In the genomic region with DNA sequence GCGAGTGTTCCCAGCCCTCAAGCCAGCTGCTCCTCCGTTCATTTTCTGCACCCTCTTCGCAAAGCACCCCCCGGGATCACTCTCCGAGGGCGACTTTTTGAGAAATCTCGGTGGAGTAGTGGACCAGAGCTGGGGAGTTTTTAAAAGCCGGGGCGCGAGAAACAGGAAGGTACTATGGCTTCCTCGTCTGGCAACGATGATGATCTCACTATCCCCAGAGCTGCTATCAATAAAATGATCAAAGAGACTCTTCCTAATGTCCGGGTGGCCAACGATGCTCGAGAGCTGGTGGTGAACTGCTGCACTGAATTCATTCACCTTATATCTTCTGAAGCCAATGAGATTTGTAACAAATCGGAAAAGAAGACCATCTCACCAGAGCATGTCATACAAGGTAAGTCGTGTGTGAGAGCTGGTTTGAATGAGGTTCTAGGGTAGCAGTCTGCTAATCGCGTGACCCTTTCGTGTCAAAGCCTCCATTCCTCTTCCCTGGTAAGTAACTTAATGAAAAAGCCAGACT, we compare ENCODE assay signal across 8 cellular contexts. TPM values are rescaled to one million over a fixed set of nuclear protein-coding genes. Genes with fewer than 3 reads are reported as not detected.
DNase-seq lines count a peak whose midpoint lies in the region; ATAC-seq, FAIRE-seq and TF ChIP-seq lines count a peak whose summit lies in the region.

No MANE protein-coding gene starts in this region.

- DNase-seq in BJ (ENCODE audit: low read depth) (no peak), PC-3 (peak; percentile 24), glutamatergic neuron (no peak), posterior vena cava (ENCODE audit: low spot score) (peak; percentile 43), D721Med (ENCODE audit: insufficient read length, low spot score) (no peak)
- DNase-seq in activated naive CD4-positive, alpha-beta T cell treated with anti-CD3 and anti-CD28 coated beads, Interleukin-2, amount 10 ng/mL, durations not matched to agents 7 days and 5 days, result peak; percentile 51

- peaks cover 32% of the 10 kb centered on the region for H4K20me1 ChIP-seq in PC-3 (ENCODE audit: low read length)

- no peaks in the 10 kb centered on the region for H3K9me2 ChIP-seq in PC-3 (replicated peaks; ENCODE audit: low read length)

- peak overlapping the region; percentile 91 for H3K27ac ChIP-seq in PC-3 (ENCODE audit: low read length)

- H3F3A ChIP-seq in PC-3 (ENCODE audit: low read length, unreplicated experiment), result no peaks in the 10 kb centered on the region

- POLR2A ChIA-PET in BJ (lab: Charles Lee), result no interaction called here
- POLR2A ChIA-PET in PC-3 (lab: Charles Lee; ENCODE audit: unreplicated experiment), result interaction anchor here (1.6 kb wide), 1 partner anchor 498 kb away, joined by 3 read pairs; no protein-coding TSS in a partner anchor

- intact Hi-C loops in PC-3 (cut with micrococcal nuclease), result loop anchor here (1.0 to 10.0 kb wide), 4 partner anchors 42 to 498 kb away; partner anchors contain the start of genes CCDC18, FNBP1L and TMED5
- intact Hi-C loops in posterior vena cava (cut with DNase I), result no loop called here

- no peak for TF ChIP-seq CTCF in BJ (IDR thresholded peaks at IDR 0.05; ENCODE audit: insufficient read depth, low read depth, low read length)
- no peak for TF ChIP-seq CTCF in PC-3 (conservative IDR thresholded peaks at IDR 0.05; ENCODE audit: low read depth, low read length)
- TF ChIP-seq CTCF in glutamatergic neuron (IDR thresholded peaks at IDR 0.05; ENCODE audit: partially characterized antibody, unreplicated experiment), result no peak
- no peak for TF ChIP-seq CTCF in D721Med (IDR thresholded peaks at IDR 0.05; ENCODE audit: insufficient read depth, missing control alignments)

- H2AFZ ChIP-seq in PC-3 (ENCODE audit: low read length), result peak overlapping the region; percentile 83

- ATAC-seq in GM18519 (IDR thresholded peaks at IDR 0.05; ENCODE audit: low FRiP score, unreplicated experiment) (peak; percentile 13), HG03060 (IDR thresholded peaks at IDR 0.05; ENCODE audit: low read depth, unreplicated experiment) (peak; percentile 14), PC-3 (peak; percentile 7; the same call in 1 of the 2 replicates)

- H3K36me3 ChIP-seq in BJ (ENCODE audit: control insufficient read depth, insufficient read depth, low read length) (no peaks in the 10 kb centered on the region), PC-3 (ENCODE audit: low read depth, low read length) (no peaks in the 10 kb centered on the region)

- H3K4me3 Mint-ChIP-seq in activated naive CD4-positive, alpha-beta T cell treated with anti-CD3 and anti-CD28 coated beads, Interleukin-2, amount 10 ng/mL, durations not matched to agents 7 days and 5 days, result peak overlapping the region; percentile 94
- peak overlapping the region; percentile 98 for H3K4me3 Mint-ChIP-seq in glutamatergic neuron (ENCODE audit: unreplicated experiment)

- H3K27me3 ChIP-seq in BJ (ENCODE audit: control insufficient read depth, insufficient read depth, low read length) (no peaks in the 10 kb centered on the region), PC-3 (ENCODE audit: low read length) (no peaks in the 10 kb centered on the region)

- peaks cover 12% of the 10 kb centered on the region; the same call in 1 of the 2 replicates for H3K4me1 ChIP-seq in PC-3 (ENCODE audit: insufficient read depth, low read length)

- peaks cover 24% of the 10 kb centered on the region for H3K4me1 Mint-ChIP-seq in activated naive CD4-positive, alpha-beta T cell treated with anti-CD3 and anti-CD28 coated beads, Interleukin-2, amount 10 ng/mL, durations not matched to agents 7 days and 5 days
- H3K4me1 Mint-ChIP-seq in glutamatergic neuron (ENCODE audit: low read depth, unreplicated experiment), result peaks cover 13% of the 10 kb centered on the region

- BruUV-seq in PC-3 (replicated peaks; lab: Mats Ljungman, UMichigan), result TSS peak; percentile 55

- peak overlapping the region; percentile 99 for H3K27ac Mint-ChIP-seq in activated naive CD4-positive, alpha-beta T cell treated with anti-CD3 and anti-CD28 coated beads, Interleukin-2, amount 10 ng/mL, durations not matched to agents 7 days and 5 days
- peak overlapping the region; percentile 100 for H3K27ac Mint-ChIP-seq in glutamatergic neuron (ENCODE audit: unreplicated experiment)

- CTCF ChIA-PET in BJ (lab: Yijun Ruan, JAX) (interaction anchor here (1.1 kb wide), 2 partner anchors 11 to 42 kb away, joined by 3 read pairs; no protein-coding TSS in a partner anchor), PC-3 (lab: Charles Lee) (interaction anchor here (0.7 kb wide), 1 partner anchor 42 kb away, joined by 3 read pairs; no protein-coding TSS in a partner anchor)
- CTCF ChIA-PET in activated naive CD4-positive, alpha-beta T cell treated with anti-CD3 and anti-CD28 coated beads, Interleukin-2, amount 10 ng/mL, durations not matched to agents 7 days and 5 days (lab: Charles Lee), result interaction anchor here (0.8 to 2.2 kb wide), 2 partner anchors 10 to 42 kb away, joined by 4 to 16 read pairs; no protein-coding TSS in a partner anchor

- peaks cover 72% of the 10 kb centered on the region for H3K79me2 ChIP-seq in PC-3 (ENCODE audit: low read length)

- no peaks in the 10 kb centered on the region for H3K27me3 Mint-ChIP-seq in activated naive CD4-positive, alpha-beta T cell treated with anti-CD3 and anti-CD28 coated beads, Interleukin-2, amount 10 ng/mL, durations not matched to agents 7 days and 5 days
- peaks cover 12% of the 10 kb centered on the region for H3K27me3 Mint-ChIP-seq in glutamatergic neuron (ENCODE audit: unreplicated experiment)

- H3K9ac ChIP-seq in PC-3 (ENCODE audit: low read length), result peak overlapping the region; percentile 94

- no peaks in the 10 kb centered on the region for H3K9me3 ChIP-seq in PC-3 (ENCODE audit: low read length)

- peaks cover 35% of the 10 kb centered on the region for H3K36me3 Mint-ChIP-seq in activated naive CD4-positive, alpha-beta T cell treated with anti-CD3 and anti-CD28 coated beads, Interleukin-2, amount 10 ng/mL, durations not matched to agents 7 days and 5 days
- no peaks in the 10 kb centered on the region for H3K36me3 Mint-ChIP-seq in glutamatergic neuron (ENCODE audit: unreplicated experiment)

- H3K4me2 ChIP-seq in PC-3 (ENCODE audit: low read length), result peak overlapping the region; percentile 92

- no peak for FAIRE-seq in D721Med (lab: Jason Lieb, UNC)

- H3K9me3 Mint-ChIP-seq in activated naive CD4-positive, alpha-beta T cell treated with anti-CD3 and anti-CD28 coated beads, Interleukin-2, amount 10 ng/mL, durations not matched to agents 7 days and 5 days, result no peaks in the 10 kb centered on the region
- H3K9me3 Mint-ChIP-seq in glutamatergic neuron (ENCODE audit: unreplicated experiment), result peaks cover 8% of the 10 kb centered on the region

- H3K4me3 ChIP-seq in BJ (ENCODE audit: low read depth, low read length) (peak overlapping the region; percentile 93), PC-3 (ENCODE audit: low read length) (peak overlapping the region; percentile 97)

RNA-seq across cellular contexts. Expression of gene DR1, which starts 0.8 kb away (rescaled TPM):
- polyA plus RNA-seq in BJ (2011; rRNA removed), result 23.3 and 41.4 TPM in 2 replicates
- 25.6 and 30.3 TPM in 2 replicates for polyA minus RNA-seq in BJ (2011; rRNA and poly(A)+ RNA removed)
- total RNA-seq in PC-3 (2014; rRNA removed), result 34.8 and 48.6 TPM in 2 replicates
- total RNA-seq in glutamatergic neuron (ENCODE audit: unreplicated experiment), result 49.0 TPM
- total RNA-seq in posterior vena cava, result 10 to 100 TPM; 40.3 to 41.9 TPM

Comparison
In these comparisons a context has a peak if more than half of its experiments do, and no peak if none do; other contexts are left out.
1. DNase-seq: peak in PC-3 (single experiment), activated naive CD4-positive, alpha-beta T cell treated with anti-CD3 and anti-CD28 coated beads, Interleukin-2, amount 10 ng/mL, durations not matched to agents 7 days and 5 days (single experiment) and posterior vena cava (single experiment); none in BJ (single experiment), glutamatergic neuron (single experiment) and D721Med (single experiment).
2. Peak in every context shown above with its lines, with median percentiles within 50 percentile points of each other: ATAC-seq.